Comparison of ENCODE assay signal across 1 cellular context in the genomic region with DNA sequence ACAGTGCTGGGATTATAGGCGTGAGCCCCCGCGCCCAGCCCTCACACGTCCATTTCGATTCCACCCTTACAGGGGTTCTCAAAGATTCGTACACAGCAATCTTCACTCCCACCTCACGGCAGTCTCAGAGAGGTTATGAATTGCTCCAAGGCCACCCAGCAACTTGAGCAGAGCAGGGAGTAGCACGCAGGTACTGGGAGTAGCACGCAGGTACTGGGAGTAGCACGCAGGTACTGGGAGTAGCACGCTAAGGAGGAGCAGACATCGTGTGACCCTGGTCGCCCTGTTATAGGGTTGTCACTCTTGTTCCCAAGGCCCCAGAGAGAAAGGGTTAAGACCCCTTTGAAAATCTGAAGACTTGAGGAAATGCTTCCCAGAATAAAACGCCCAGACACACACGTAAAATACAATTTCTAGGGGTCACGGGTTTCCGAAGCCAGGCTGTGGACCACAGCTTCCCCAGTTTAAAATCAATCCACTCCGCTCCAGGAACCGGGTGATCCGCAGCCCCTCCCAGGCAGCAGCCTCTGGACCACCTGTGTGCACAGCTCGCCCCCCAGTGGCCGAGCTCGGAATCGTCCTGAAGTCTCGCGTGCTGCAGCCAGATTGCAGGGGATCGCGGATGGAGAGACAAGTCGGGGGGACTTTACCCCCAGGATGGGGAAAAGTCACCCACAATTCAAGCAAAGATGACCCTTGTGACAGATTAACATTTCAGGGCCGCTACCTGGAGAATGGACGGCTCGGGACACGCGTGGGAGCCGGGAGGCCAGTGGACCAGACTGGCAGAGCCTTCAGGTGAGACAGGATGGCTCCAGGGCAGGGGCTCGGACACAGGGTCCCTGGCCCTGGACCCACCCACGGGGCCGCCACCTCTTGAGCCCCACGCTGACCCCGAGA.
A peak's percentile ranks its signal among the peaks of the same experiment; 100 is the strongest.
TF ChIP-seq lines count a peak whose summit lies in the region.

No MANE protein-coding gene starts in this region.

TF ChIP-seq in HepG2, 621 proteins besides CTCF, POLR2A, EP300 and RAD21 (continued from another document and continues in another):
- TF ChIP-seq, protein P1, sequence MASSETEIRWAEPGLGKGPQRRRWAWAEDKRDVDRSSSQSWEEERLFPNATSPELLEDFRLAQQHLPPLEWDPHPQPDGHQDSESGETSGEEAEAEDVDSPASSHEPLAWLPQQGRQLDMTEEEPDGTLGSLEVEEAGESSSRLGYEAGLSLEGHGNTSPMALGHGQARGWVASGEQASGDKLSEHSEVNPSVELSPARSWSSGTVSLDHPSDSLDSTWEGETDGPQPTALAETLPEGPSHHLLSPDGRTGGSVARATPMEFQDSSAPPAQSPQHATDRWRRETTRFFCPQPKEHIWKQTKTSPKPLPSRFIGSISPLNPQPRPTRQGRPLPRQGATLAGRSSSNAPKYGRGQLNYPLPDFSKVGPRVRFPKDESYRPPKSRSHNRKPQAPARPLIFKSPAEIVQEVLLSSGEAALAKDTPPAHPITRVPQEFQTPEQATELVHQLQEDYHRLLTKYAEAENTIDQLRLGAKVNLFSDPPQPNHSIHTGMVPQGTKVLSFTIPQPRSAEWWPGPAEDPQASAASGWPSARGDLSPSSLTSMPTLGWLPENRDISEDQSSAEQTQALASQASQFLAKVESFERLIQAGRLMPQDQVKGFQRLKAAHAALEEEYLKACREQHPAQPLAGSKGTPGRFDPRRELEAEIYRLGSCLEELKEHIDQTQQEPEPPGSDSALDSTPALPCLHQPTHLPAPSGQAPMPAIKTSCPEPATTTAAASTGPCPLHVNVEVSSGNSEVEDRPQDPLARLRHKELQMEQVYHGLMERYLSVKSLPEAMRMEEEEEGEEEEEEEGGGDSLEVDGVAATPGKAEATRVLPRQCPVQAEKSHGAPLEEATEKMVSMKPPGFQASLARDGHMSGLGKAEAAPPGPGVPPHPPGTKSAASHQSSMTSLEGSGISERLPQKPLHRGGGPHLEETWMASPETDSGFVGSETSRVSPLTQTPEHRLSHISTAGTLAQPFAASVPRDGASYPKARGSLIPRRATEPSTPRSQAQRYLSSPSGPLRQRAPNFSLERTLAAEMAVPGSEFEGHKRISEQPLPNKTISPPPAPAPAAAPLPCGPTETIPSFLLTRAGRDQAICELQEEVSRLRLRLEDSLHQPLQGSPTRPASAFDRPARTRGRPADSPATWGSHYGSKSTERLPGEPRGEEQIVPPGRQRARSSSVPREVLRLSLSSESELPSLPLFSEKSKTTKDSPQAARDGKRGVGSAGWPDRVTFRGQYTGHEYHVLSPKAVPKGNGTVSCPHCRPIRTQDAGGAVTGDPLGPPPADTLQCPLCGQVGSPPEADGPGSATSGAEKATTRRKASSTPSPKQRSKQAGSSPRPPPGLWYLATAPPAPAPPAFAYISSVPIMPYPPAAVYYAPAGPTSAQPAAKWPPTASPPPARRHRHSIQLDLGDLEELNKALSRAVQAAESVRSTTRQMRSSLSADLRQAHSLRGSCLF (CRISPR knock-in tag; IDR thresholded peaks at IDR 0.05; ENCODE audit: borderline replicate concordance) = no peak
- no peak for TF ChIP-seq SYNCRIP (IDR thresholded peaks at IDR 0.05; ENCODE audit: insufficient read depth, low read depth, low read length)
- TF ChIP-seq, protein P2, sequence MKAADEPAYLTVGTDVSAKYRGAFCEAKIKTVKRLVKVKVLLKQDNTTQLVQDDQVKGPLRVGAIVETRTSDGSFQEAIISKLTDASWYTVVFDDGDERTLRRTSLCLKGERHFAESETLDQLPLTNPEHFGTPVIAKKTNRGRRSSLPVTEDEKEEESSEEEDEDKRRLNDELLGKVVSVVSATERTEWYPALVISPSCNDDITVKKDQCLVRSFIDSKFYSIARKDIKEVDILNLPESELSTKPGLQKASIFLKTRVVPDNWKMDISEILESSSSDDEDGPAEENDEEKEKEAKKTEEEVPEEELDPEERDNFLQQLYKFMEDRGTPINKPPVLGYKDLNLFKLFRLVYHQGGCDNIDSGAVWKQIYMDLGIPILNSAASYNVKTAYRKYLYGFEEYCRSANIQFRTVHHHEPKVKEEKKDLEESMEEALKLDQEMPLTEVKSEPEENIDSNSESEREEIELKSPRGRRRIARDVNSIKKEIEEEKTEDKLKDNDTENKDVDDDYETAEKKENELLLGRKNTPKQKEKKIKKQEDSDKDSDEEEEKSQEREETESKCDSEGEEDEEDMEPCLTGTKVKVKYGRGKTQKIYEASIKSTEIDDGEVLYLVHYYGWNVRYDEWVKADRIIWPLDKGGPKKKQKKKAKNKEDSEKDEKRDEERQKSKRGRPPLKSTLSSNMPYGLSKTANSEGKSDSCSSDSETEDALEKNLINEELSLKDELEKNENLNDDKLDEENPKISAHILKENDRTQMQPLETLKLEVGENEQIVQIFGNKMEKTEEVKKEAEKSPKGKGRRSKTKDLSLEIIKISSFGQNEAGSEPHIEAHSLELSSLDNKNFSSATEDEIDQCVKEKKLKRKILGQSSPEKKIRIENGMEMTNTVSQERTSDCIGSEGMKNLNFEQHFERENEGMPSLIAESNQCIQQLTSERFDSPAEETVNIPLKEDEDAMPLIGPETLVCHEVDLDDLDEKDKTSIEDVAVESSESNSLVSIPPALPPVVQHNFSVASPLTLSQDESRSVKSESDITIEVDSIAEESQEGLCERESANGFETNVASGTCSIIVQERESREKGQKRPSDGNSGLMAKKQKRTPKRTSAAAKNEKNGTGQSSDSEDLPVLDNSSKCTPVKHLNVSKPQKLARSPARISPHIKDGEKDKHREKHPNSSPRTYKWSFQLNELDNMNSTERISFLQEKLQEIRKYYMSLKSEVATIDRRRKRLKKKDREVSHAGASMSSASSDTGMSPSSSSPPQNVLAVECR (CRISPR knock-in tag; IDR thresholded peaks at IDR 0.05; ENCODE audit: borderline replicate concordance) = no peak
- TF ChIP-seq MXD3 (CRISPR knock-in tag; IDR thresholded peaks at IDR 0.05) = no peak
- TF ChIP-seq E2F2 (CRISPR knock-in tag; IDR thresholded peaks at IDR 0.05; ENCODE audit: borderline replicate concordance) = no peak
- TF ChIP-seq TEAD3 (CRISPR knock-in tag; optimal IDR thresholded peaks at IDR 0.05; ENCODE audit: borderline replicate concordance) = peak; percentile 21
- no peak for TF ChIP-seq TP53 (CRISPR knock-in tag; conservative IDR thresholded peaks at IDR 0.05)
- no peak for TF ChIP-seq HMGA1 (CRISPR knock-in tag; conservative IDR thresholded peaks at IDR 0.05)
- no peak for TF ChIP-seq FOXA1 (IDR thresholded peaks at IDR 0.05)
- no peak for TF ChIP-seq FOXA1 (CRISPR knock-in tag; IDR thresholded peaks at IDR 0.05)
- TF ChIP-seq ZNF124 (CRISPR knock-in tag; IDR thresholded peaks at IDR 0.05) = no peak
- peak; percentile 24; the same call in 1 of the 2 replicates for TF ChIP-seq ZNF772 (CRISPR knock-in tag; IDR thresholded peaks at IDR 0.05)
- TF ChIP-seq CBX2 (IDR thresholded peaks at IDR 0.05; ENCODE audit: low read depth, low read length) = no peak
- no peak for TF ChIP-seq CBX2 (CRISPR knock-in tag; IDR thresholded peaks at IDR 0.05; ENCODE audit: low read depth)
- no peak for TF ChIP-seq ZFP90 (CRISPR knock-in tag; IDR thresholded peaks at IDR 0.05; ENCODE audit: borderline replicate concordance)
- no peak for TF ChIP-seq RARA (CRISPR knock-in tag; IDR thresholded peaks at IDR 0.05)
- TF ChIP-seq ZFP1 (CRISPR knock-in tag; IDR thresholded peaks at IDR 0.05) = no peak
- TF ChIP-seq, protein P3, sequence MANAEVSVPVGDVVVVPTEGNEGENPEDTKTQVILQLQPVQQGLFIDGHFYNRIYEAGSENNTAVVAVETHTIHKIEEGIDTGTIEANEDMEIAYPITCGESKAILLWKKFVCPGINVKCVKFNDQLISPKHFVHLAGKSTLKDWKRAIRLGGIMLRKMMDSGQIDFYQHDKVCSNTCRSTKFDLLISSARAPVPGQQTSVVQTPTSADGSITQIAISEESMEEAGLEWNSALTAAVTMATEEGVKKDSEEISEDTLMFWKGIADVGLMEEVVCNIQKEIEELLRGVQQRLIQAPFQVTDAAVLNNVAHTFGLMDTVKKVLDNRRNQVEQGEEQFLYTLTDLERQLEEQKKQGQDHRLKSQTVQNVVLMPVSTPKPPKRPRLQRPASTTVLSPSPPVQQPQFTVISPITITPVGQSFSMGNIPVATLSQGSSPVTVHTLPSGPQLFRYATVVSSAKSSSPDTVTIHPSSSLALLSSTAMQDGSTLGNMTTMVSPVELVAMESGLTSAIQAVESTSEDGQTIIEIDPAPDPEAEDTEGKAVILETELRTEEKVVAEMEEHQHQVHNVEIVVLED (CRISPR knock-in tag; IDR thresholded peaks at IDR 0.05; ENCODE audit: borderline replicate concordance) = no peak; the same call in 1 of the 2 replicates
- TF ChIP-seq ZFP91 (CRISPR knock-in tag; IDR thresholded peaks at IDR 0.05; ENCODE audit: borderline replicate concordance) = peak; percentile 44; the same call in 1 of the 2 replicates
- no peak for TF ChIP-seq THAP9 (CRISPR knock-in tag; IDR thresholded peaks at IDR 0.05; ENCODE audit: borderline replicate concordance)
- no peak for TF ChIP-seq ZNF543 (CRISPR knock-in tag; IDR thresholded peaks at IDR 0.05)
- peak; percentile 78 for TF ChIP-seq ZBTB7B (CRISPR knock-in tag; IDR thresholded peaks at IDR 0.05)
- TF ChIP-seq MXD1 (CRISPR knock-in tag; IDR thresholded peaks at IDR 0.05) = no peak
- TF ChIP-seq KLF12 (CRISPR knock-in tag; IDR thresholded peaks at IDR 0.05; ENCODE audit: borderline replicate concordance) = no peak
- TF ChIP-seq, protein P4, sequence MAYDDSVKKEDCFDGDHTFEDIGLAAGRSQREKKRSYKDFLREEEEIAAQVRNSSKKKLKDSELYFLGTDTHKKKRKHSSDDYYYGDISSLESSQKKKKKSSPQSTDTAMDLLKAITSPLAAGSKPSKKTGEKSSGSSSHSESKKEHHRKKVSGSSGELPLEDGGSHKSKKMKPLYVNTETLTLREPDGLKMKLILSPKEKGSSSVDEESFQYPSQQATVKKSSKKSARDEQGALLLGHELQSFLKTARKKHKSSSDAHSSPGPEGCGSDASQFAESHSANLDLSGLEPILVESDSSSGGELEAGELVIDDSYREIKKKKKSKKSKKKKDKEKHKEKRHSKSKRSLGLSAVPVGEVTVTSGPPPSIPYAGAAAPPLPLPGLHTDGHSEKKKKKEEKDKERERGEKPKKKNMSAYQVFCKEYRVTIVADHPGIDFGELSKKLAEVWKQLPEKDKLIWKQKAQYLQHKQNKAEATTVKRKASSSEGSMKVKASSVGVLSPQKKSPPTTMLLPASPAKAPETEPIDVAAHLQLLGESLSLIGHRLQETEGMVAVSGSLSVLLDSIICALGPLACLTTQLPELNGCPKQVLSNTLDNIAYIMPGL (CRISPR knock-in tag; IDR thresholded peaks at IDR 0.05; ENCODE audit: borderline replicate concordance in 1 of 2, low read depth in 1 of 2) = peak; percentile 38 to 47; a peak in 1 of 4 replicates
- no peak for TF ChIP-seq ZNF230 (CRISPR knock-in tag; IDR thresholded peaks at IDR 0.05)
- TF ChIP-seq IRX3 (CRISPR knock-in tag; IDR thresholded peaks at IDR 0.05; ENCODE audit: borderline replicate concordance, low read depth) = no peak
- TF ChIP-seq HNF4A (CRISPR knock-in tag; IDR thresholded peaks at IDR 0.05) = no peak
- no peak for TF ChIP-seq RFX5 (IDR thresholded peaks at IDR 0.05; ENCODE audit: low read depth, low read length)
- TF ChIP-seq ZNF331 (CRISPR knock-in tag; IDR thresholded peaks at IDR 0.05) = no peak
- TF ChIP-seq FOXK2 (IDR thresholded peaks at IDR 0.05) = no peak
